12 cellular contexts compared by ENCODE assay signal in genomic region chr6:158286413-158286812, GRCh38. TPM values are rescaled to one million over a fixed set of nuclear protein-coding genes. Genes with fewer than 3 reads are reported as not detected.
DNase-seq lines count a peak whose midpoint lies in the region; ATAC-seq and TF ChIP-seq lines count a peak whose summit lies in the region.
"Had no signal": no experiment of that assay in that cellular context is flagged by ENCODE, and none has a peak within 500 bp of the region (broad histone marks: within the 10 kb centered on the region; RNA-seq: fewer than 3 reads in every experiment).

No MANE protein-coding gene starts in this region.

- peak; percentile 68 for DNase-seq in GM03348 (ENCODE audit: low spot score)
- DNase-seq in T-helper 17 cell: no peak
- peak; percentile 61 for DNase-seq in fibroblast of mammary gland (ENCODE audit: low read depth)
- DNase-seq in NCI-H2029 (lab: John Stamatoyannopoulos, UW): no peak
- DNase-seq in gastrocnemius medialis: no peak
- DNase-seq in NCI-H1436 (lab: John Stamatoyannopoulos, UW): no peak
- DNase-seq: activated T-cell treated with anti-CD3 and anti-CD28 coated beads, Interleukin-2, amount 50 U/mL, for 1 hour; central memory CD4-positive, alpha-beta T cell; MM.1S; NCI-H510A treated with DMSO at 0.1 percent for 48 hours had no signal

- H3K4me3 Mint-ChIP-seq in T-helper 17 cell: no peak overlapping the region

- H3K36me3 ChIP-seq in skeletal muscle satellite cell (ENCODE audit: insufficient read depth, low read length) (peaks cover 3% of the 10 kb centered on the region), gastrocnemius medialis (no peaks in the 10 kb centered on the region)

- intact Hi-C loops in gastrocnemius medialis (cut with DNase I; ENCODE audit: low total_unique reads): no loop called here

- H3K4me1 Mint-ChIP-seq in T-helper 17 cell: peaks cover 53% of the 10 kb centered on the region

- H3K4me2 ChIP-seq in skeletal muscle satellite cell (ENCODE audit: low read length): peak overlapping the region; percentile 32

- H3K27ac ChIP-seq in gastrocnemius medialis: peak overlapping the region in 1 of 4 donors; percentile 30

- H3K9me3 ChIP-seq in T-helper 17 cell (ENCODE audit: control insufficient read depth, low read length, poor library complexity, severe bottlenecking) (no peaks in the 10 kb centered on the region), skeletal muscle satellite cell (replicated peaks; ENCODE audit: low read length) (no peaks in the 10 kb centered on the region), gastrocnemius medialis (no peaks in the 10 kb centered on the region)

- in situ Hi-C loops in gastrocnemius medialis (cut with MboI; ENCODE audit: low sequenced_read_pairs in 4 of 4): no loop called here

- peaks cover 1% of the 10 kb centered on the region for H3K36me3 Mint-ChIP-seq in T-helper 17 cell (ENCODE audit: low read depth)

- TF ChIP-seq CTCF in fibroblast of mammary gland (conservative IDR thresholded peaks at IDR 0.05; ENCODE audit: control insufficient read depth, insufficient read depth, low read depth, low read length) (no peak), gastrocnemius medialis (IDR thresholded peaks at IDR 0.05 in 4 of 5, conservative IDR thresholded peaks at IDR 0.05 in 1 of 5) (no peak)

- peak overlapping the region; percentile 32 for H3K27ac Mint-ChIP-seq in T-helper 17 cell

- H3K4me3 ChIP-seq in fibroblast of mammary gland (ENCODE audit: control insufficient read depth, low read depth, low read length): no peak overlapping the region
- H3K4me3 ChIP-seq in skeletal muscle satellite cell (ENCODE audit: low read length): no peak overlapping the region
- H3K4me3 ChIP-seq in gastrocnemius medialis: no peak overlapping the region

- no peak for TF ChIP-seq POLR2A in gastrocnemius medialis (IDR thresholded peaks at IDR 0.05)

- H3K27me3 Mint-ChIP-seq in T-helper 17 cell: no peaks in the 10 kb centered on the region

- peaks cover 24% of the 10 kb centered on the region for H3K4me1 ChIP-seq in skeletal muscle satellite cell (ENCODE audit: control insufficient read depth, insufficient read depth, low read length)
- peaks cover 31 to 42% of the 10 kb centered on the region in 2 donors for H3K4me1 ChIP-seq in gastrocnemius medialis

- H3K9ac ChIP-seq in skeletal muscle satellite cell (ENCODE audit: low read depth, low read length): peak overlapping the region; percentile 36

- ATAC-seq in T-helper 17 cell: no peak
- no peak for ATAC-seq in HG02884 (IDR thresholded peaks at IDR 0.05; ENCODE audit: unreplicated experiment)
- ATAC-seq in gastrocnemius medialis: no peak

- H3K27me3 ChIP-seq in skeletal muscle satellite cell (ENCODE audit: control insufficient read depth, insufficient read depth, low read length) (no peaks in the 10 kb centered on the region), gastrocnemius medialis (no peaks in the 10 kb centered on the region)

RNA-seq across cellular contexts. Expression of gene TULP4, which starts 25.9 kb away (rescaled TPM):
- 10 to 100 TPM; 61.9 to 72.0 TPM for total RNA-seq in T-helper 17 cell
- total RNA-seq in skeletal muscle satellite cell (2012; rRNA removed): 66.8 and 82.1 TPM in 2 replicates
- 10 to 100 TPM; 59.8 to 99.2 (median 88.6) TPM for total RNA-seq in gastrocnemius medialis

Comparison
In these comparisons a context has a peak if more than half of its experiments do, and no peak if none do; other contexts are left out.
1. DNase-seq: peak in GM03348 (single experiment) and fibroblast of mammary gland (single experiment); none in T-helper 17 cell (0 of 3), NCI-H2029 (single experiment), gastrocnemius medialis (0 of 2) and NCI-H1436 (single experiment).